ENCODE assay signal across 15 cellular contexts in the genomic region with DNA sequence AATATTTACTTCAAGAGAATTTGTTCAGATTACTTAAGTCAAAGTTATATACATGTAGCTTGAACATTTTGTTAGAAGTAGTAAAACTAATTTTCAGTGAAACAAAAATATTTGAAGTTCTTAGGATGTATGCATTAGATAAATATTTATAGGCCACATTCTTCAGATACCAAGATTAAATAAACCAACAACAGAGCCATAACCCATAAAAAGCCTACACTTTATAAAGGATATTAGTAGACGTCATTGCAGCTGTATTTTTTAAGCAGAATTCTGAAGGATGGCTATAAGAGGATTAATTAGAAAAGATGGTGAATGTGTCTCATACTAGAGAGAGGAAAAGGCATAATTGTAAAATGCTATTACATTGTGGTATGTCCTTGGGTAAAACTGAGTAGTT.
"Had no signal": no experiment of that assay in that cellular context is flagged by ENCODE, and none has a peak within 500 bp of the region (broad histone marks: within the 10 kb centered on the region; RNA-seq: fewer than 3 reads in every experiment).

No MANE protein-coding gene starts in this region.

- H3K27ac ChIP-seq: lower lobe of right lung had no signal

- DNase-seq: activated CD4-positive, alpha-beta T cell treated with anti-CD3 and anti-CD28 coated beads, Interleukin-2, amount 50 U/mL, for 4 hours; activated CD4-positive, CD25-positive, alpha-beta regulatory T cell treated with anti-CD3 and anti-CD28 coated beads, Interleukin-2, amount 50 U/mL, for 72 hours; activated CD8-positive, alpha-beta memory T cell treated with anti-CD3 and anti-CD28 coated beads, Interleukin-2, amount 10 ng/mL, durations not matched to agents 7 days and 5 days; activated effector memory CD4-positive, alpha-beta T cell treated with Interleukin-2 at 50 U/mL for 16 hours; activated T-cell treated with anti-CD3 and anti-CD28 coated beads, Interleukin-2, amount 50 U/mL, for 24 hours; amygdala; hippocampal formation; kidney glomerular epithelial cell; lower lobe of right lung; naive B cell; right cardiac atrium; stimulated activated naive CD4-positive, alpha-beta T cell; trophoblast cell had no signal

- H3K36me3 ChIP-seq: lower lobe of right lung had no signal

- H3K4me3 ChIP-seq: lower lobe of right lung had no signal

- H3K4me1 ChIP-seq: lower lobe of right lung had no signal

- ATAC-seq: activated CD8-positive, alpha-beta memory T cell treated with anti-CD3 and anti-CD28 coated beads, Interleukin-2, amount 10 ng/mL, durations not matched to agents 7 days and 5 days; activated naive CD4-positive, alpha-beta T cell treated with anti-CD3 and anti-CD28 coated beads, Interleukin-2, amount 50 U/mL, for 72 hours; lower lobe of right lung; right cardiac atrium had no signal

- FAIRE-seq: bronchial epithelial cell had no signal
